In the genomic region with DNA sequence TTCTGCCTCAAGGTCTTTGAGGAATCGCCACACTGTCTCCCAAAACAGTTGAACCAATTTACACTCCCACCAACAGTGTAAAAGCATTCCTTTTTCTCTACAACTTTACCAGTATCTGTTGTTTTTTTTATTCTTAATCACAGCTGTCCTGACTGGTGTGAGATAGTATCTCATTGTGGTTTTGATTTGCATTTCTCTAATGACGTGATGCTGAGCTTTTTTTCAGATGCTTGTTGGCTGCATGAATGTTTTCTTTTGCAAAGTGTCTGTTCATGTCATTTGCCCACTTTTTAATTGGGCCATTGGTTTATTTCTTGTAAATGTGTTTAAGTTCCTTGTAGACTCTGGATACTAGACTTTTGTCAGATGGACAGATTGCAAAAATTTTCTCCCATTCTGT, we compare ENCODE assay signal across 28 cellular contexts.
"Had no signal": no experiment of that assay in that cellular context is flagged by ENCODE, and none has a peak within 500 bp of the region (broad histone marks: within the 10 kb centered on the region; RNA-seq: fewer than 3 reads in every experiment).

No MANE protein-coding gene starts in this region.

- DNase-seq: activated B cell treated with CpG ODN at 0.5 μM for 24 hours; activated CD4-positive, alpha-beta T cell treated with anti-CD3 and anti-CD28 coated beads for 48 hours; activated CD4-positive, alpha-beta T cell treated with anti-CD3 and anti-CD28 coated beads, Interleukin-2, amount 50 U/mL, for 1 hour; activated CD4-positive, alpha-beta T cell treated with anti-CD3 and anti-CD28 coated beads, Interleukin-2, amount 50 U/mL, for 48 hours; activated CD8-positive, alpha-beta memory T cell treated with anti-CD3 and anti-CD28 coated beads for 24 hours; activated CD8-positive, alpha-beta T cell treated with anti-CD3 and anti-CD28 coated beads for 36 hours; activated effector memory CD4-positive, alpha-beta T cell treated with anti-CD3 and anti-CD28 coated beads, Interleukin-2, amount 50 U/mL, for 16 hours; activated naive CD4-positive, alpha-beta T cell treated with anti-CD3 and anti-CD28 coated beads for 36 hours; activated naive CD8-positive, alpha-beta T cell treated with anti-CD3 and anti-CD28 coated beads for 36 hours; activated naive CD8-positive, alpha-beta T cell treated with anti-CD3 and anti-CD28 coated beads, Interleukin-2, amount 50 U/mL, for 24 hours; activated T-cell treated with anti-CD3 and anti-CD28 coated beads, Interleukin-2, amount 50 U/mL, for 4 hours; adrenal gland; amygdala; aorta; brain microvascular endothelial cell; caudate nucleus; cortex of kidney; dermis blood vessel endothelial cell; effector CD4-positive, alpha-beta T cell; effector memory CD8-positive, alpha-beta T cell; erythroblast; esophagus squamous epithelium; foreskin fibroblast; head of caudate nucleus; hippocampal formation; T1000; WERI-Rb-1 had no signal

- ATAC-seq: activated CD4-positive, CD25-positive, alpha-beta regulatory T cell treated with anti-CD3 and anti-CD28 coated beads, Interleukin-2, amount 50 U/mL, for 24 hours; activated CD8-positive, alpha-beta T cell treated with anti-CD3 and anti-CD28 coated beads for 36 hours; activated naive CD8-positive, alpha-beta T cell treated with anti-CD3 and anti-CD28 coated beads, Interleukin-2, amount 50 U/mL, for 24 hours; activated T-cell treated with anti-CD3 and anti-CD28 coated beads, Interleukin-2, amount 50 U/mL, for 4 hours; effector memory CD8-positive, alpha-beta T cell had no signal

- H3K27me3 ChIP-seq: adrenal gland, brain microvascular endothelial cell, esophagus squamous epithelium had no signal

- H3K36me3 ChIP-seq: adrenal gland, brain microvascular endothelial cell, esophagus squamous epithelium, WERI-Rb-1 had no signal

- H3K4me1 ChIP-seq: adrenal gland, esophagus squamous epithelium had no signal

- H3K9me3 ChIP-seq: adrenal gland, esophagus squamous epithelium had no signal

- H3K27ac ChIP-seq: adrenal gland, brain microvascular endothelial cell, esophagus squamous epithelium, WERI-Rb-1 had no signal

- H3K4me3 ChIP-seq: adrenal gland, esophagus squamous epithelium had no signal
